ENCODE assay signal across 9 cellular contexts in the genomic region with DNA sequence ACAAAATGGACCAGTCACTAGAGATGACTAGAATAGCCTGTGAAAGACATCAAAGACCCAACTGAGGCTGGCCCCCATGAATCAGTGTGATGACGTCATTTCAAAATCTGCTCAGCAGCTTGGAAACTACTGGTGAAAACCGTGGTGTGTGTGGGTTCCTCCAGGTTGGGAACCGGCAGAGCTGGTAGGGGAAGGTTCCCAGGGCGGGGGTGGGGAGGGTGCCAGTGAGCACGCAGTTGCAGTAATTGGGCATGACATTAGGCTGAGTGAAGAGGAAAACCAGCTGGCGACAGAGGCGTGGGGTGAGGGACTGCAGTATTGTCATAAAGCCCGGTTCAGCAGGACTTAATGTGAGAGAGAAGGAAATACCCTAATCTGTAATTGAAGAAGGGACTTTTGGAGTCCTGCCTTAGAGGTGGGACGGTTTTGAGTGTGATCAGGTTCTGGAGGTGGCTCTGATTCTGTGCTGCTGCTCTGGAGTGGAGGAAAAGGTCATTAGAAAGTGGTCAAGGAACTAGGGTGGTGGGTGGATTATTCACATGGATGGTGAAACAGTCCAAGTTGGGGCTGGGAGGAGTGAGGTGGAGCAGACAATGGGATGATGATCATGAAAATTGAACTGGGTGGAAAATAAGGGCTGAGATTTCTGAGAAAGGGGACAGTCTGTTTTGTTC. TPM values are rescaled to one million over a fixed set of nuclear protein-coding genes. Genes with fewer than 3 reads are reported as not detected.
DNase-seq lines count a peak whose midpoint lies in the region; ATAC-seq, FAIRE-seq and TF ChIP-seq lines count a peak whose summit lies in the region.
"Had no signal": no experiment of that assay in that cellular context is flagged by ENCODE, and none has a peak within 500 bp of the region (broad histone marks: within the 10 kb centered on the region; RNA-seq: fewer than 3 reads in every experiment).

No MANE protein-coding gene starts in this region.

- no peak for FAIRE-seq in kidney (lab: Jason Lieb, UNC)

- peaks cover 43% of the 10 kb centered on the region for H3K36me3 Mint-ChIP-seq in nephron progenitor cell (ENCODE audit: low read depth)
- H3K36me3 Mint-ChIP-seq: activated naive CD8-positive, alpha-beta T cell treated with anti-CD3 and anti-CD28 coated beads, Interleukin-2, amount 10 ng/mL, durations not matched to agents 7 days and 5 days had no signal

- TF ChIP-seq POLR2A in suprapubic skin (IDR thresholded peaks at IDR 0.05): no peak

- TF ChIP-seq CTCF in kidney (IDR thresholded peaks at IDR 0.05; ENCODE audit: borderline replicate concordance, extremely low read depth, insufficient read depth): no peak
- no peak for TF ChIP-seq CTCF in suprapubic skin (IDR thresholded peaks at IDR 0.05)
- TF ChIP-seq CTCF in nephron progenitor cell (IDR thresholded peaks at IDR 0.05): no peak

- H3K27ac ChIP-seq in kidney (ENCODE audit: low read depth in 2 of 2, low read length in 2 of 2) (peak overlapping the region; percentile 53 to 57), suprapubic skin (peak overlapping the region; percentile 34)

- DNase-seq in A172 (ENCODE audit: low spot score) (peak; percentile 6), kidney (no peak), suprapubic skin (ENCODE audit: low spot score in 2 of 2) (no peak), UCSD-AML1 (lab: John Stamatoyannopoulos, UW; ENCODE audit: unreplicated experiment) (no peak), nephron progenitor cell (no peak)
- DNase-seq in activated CD8-positive, alpha-beta memory T cell treated with anti-CD3 and anti-CD28 coated beads, Interleukin-2, amount 50 U/mL, for 4 hours: peak; percentile 27
- DNase-seq: activated naive CD8-positive, alpha-beta T cell treated with anti-CD3 and anti-CD28 coated beads, Interleukin-2, amount 10 ng/mL, durations not matched to agents 7 days and 5 days had no signal

- peaks cover 17% of the 10 kb centered on the region for H3K27me3 Mint-ChIP-seq in nephron progenitor cell (ENCODE audit: low read depth, poor library complexity)

- no peak overlapping the region for H3K4me3 Mint-ChIP-seq in nephron progenitor cell
- H3K4me3 Mint-ChIP-seq: activated naive CD8-positive, alpha-beta T cell treated with anti-CD3 and anti-CD28 coated beads, Interleukin-2, amount 10 ng/mL, durations not matched to agents 7 days and 5 days had no signal

- H3K9me3 Mint-ChIP-seq in nephron progenitor cell: no peaks in the 10 kb centered on the region
- H3K9me3 Mint-ChIP-seq: activated naive CD8-positive, alpha-beta T cell treated with anti-CD3 and anti-CD28 coated beads, Interleukin-2, amount 10 ng/mL, durations not matched to agents 7 days and 5 days had no signal

- H3K36me3 ChIP-seq in kidney (ENCODE audit: control insufficient read depth in 1 of 2, insufficient read depth in 2 of 2, low read length in 2 of 2) (peaks cover 0 to 5% of the 10 kb centered on the region in 2 donors), suprapubic skin (peaks cover 14% of the 10 kb centered on the region)

- H3K9me3 ChIP-seq in kidney (ENCODE audit: control insufficient read depth in 1 of 2, low read length in 2 of 2) (no peaks in the 10 kb centered on the region), suprapubic skin (no peaks in the 10 kb centered on the region)

- H3K27ac Mint-ChIP-seq in nephron progenitor cell: no peak overlapping the region
- H3K27ac Mint-ChIP-seq: activated naive CD8-positive, alpha-beta T cell treated with anti-CD3 and anti-CD28 coated beads, Interleukin-2, amount 10 ng/mL, durations not matched to agents 7 days and 5 days had no signal

- peak; percentile 48 for ATAC-seq in GM18870 (IDR thresholded peaks at IDR 0.05; ENCODE audit: unreplicated experiment)
- ATAC-seq in HG03139 (IDR thresholded peaks at IDR 0.05; ENCODE audit: unreplicated experiment): peak; percentile 38

- peaks cover 29% of the 10 kb centered on the region for H3K4me1 Mint-ChIP-seq in nephron progenitor cell
- H3K4me1 Mint-ChIP-seq: activated naive CD8-positive, alpha-beta T cell treated with anti-CD3 and anti-CD28 coated beads, Interleukin-2, amount 10 ng/mL, durations not matched to agents 7 days and 5 days had no signal

- intact Hi-C loops in kidney (cut with DNase I): loop anchor here (10.0 kb wide), 1 partner anchor 399 kb away; no protein-coding TSS in a partner anchor

- TF ChIP-seq EP300 in suprapubic skin (IDR thresholded peaks at IDR 0.05): no peak

- 30% methylated on average over 9 of the region's 9 CpGs for WGBS in suprapubic skin

- no peak overlapping the region for H3K4me3 ChIP-seq in kidney (ENCODE audit: low read length in 2 of 2)
- no peak overlapping the region for H3K4me3 ChIP-seq in suprapubic skin

- no peaks in the 10 kb centered on the region for H3K27me3 ChIP-seq in suprapubic skin

- no peak overlapping the region for H3K9ac ChIP-seq in kidney (ENCODE audit: low read length in 2 of 2)

- H3K4me1 ChIP-seq in kidney (ENCODE audit: control insufficient read depth in 1 of 2, insufficient read depth in 1 of 2, low read depth in 1 of 2, low read length in 2 of 2) (peaks cover 0 to 6% of the 10 kb centered on the region in 2 donors), suprapubic skin (peaks cover 24% of the 10 kb centered on the region)

RNA-seq across cellular contexts. Expression of gene MTHFD1L, which starts 52.0 kb away (rescaled TPM):
- 23.5 and 36.3 TPM in 2 replicates for total RNA-seq in A172 (2014; rRNA removed; shearing (Covaris generic))
- total RNA-seq in kidney: 39.6 TPM
- polyA plus RNA-seq in kidney (ENCODE audit: insufficient read depth, low read depth, low replicate concordance): 4.7 TPM
- total RNA-seq in suprapubic skin: 1 to 10 TPM; 3.0 to 9.4 (median 5.2) TPM

Comparison
In these comparisons a context has a peak if more than half of its experiments do, and no peak if none do; other contexts are left out.
1. DNase-seq: peak in A172 (single experiment) and activated CD8-positive, alpha-beta memory T cell treated with anti-CD3 and anti-CD28 coated beads, Interleukin-2, amount 50 U/mL, for 4 hours (single experiment); none in kidney (single experiment), suprapubic skin (0 of 2), UCSD-AML1 (single experiment) and nephron progenitor cell (single experiment).